Comparison of ENCODE assay signal across 26 cellular contexts in genomic region chr16:22274916-22275315, GRCh38.
"Had no signal": no experiment of that assay in that cellular context is flagged by ENCODE, and none has a peak within 500 bp of the region (broad histone marks: within the 10 kb centered on the region; RNA-seq: fewer than 3 reads in every experiment).

No MANE protein-coding gene starts in this region.

- FAIRE-seq: urothelium cell line had no signal

- ATAC-seq: stimulated activated effector memory CD8-positive, alpha-beta T cell treated with anti-CD3 and anti-CD28 coated beads, Interleukin-12 subunit alpha, Interleukin-12 subunit beta, amount 100 ng/mL, for 72 hours; stimulated activated memory B cell treated with anti-CD40 and anti-IgM and Interleukin-4, amounts not matched to agents 10 μg/mL and 1 μg/mL and 100 μg/mL, for 72 hours; stimulated activated naive B cell treated with anti-CD40 and anti-IgM and Interleukin-4, amounts not matched to agents 10 μg/mL and 1 μg/mL and 100 μg/mL, for 72 hours; stimulated activated naive CD8-positive, alpha-beta T cell treated with anti-CD3 and anti-CD28 coated beads, Interleukin-15, amount 100 ng/mL, for 72 hours; stimulated activated naive CD8-positive, alpha-beta T cell treated with anti-CD3 and anti-CD28 coated beads, Interleukin-15, Interleukin-2, amounts not matched to agents 100 U/mL and 50 U/mL, for 24 hours; upper lobe of right lung had no signal

- H3K36me3 ChIP-seq: uterus had no signal

- H3K4me3 ChIP-seq: stomach, suprapubic skin, testis, thoracic aorta, thyroid gland, tibial artery, tibial nerve, transverse colon, upper lobe of right lung, uterus, vagina had no signal

- H3K27ac ChIP-seq: stomach, suprapubic skin, testis, thoracic aorta, thyroid gland, tibial artery, tibial nerve, transverse colon, upper lobe of right lung, uterus, vagina had no signal

- H3K4me1 ChIP-seq: suprapubic skin, testis, thyroid gland, tibial artery, tibial nerve, transverse colon, upper lobe of right lung, uterus, vagina had no signal

- DNase-seq: stimulated activated CD4-positive, alpha-beta T cell treated with anti-CD3 and anti-CD28 coated beads, Interleukin-2, amount 100 ng/mL, for 48 hours; stimulated activated CD4-positive, alpha-beta T cell treated with anti-CD3 and anti-CD28 coated beads, Interleukin-4, amount 100 ng/mL, for 1 hour; stimulated activated CD4-positive, alpha-beta T cell treated with anti-CD3 and anti-CD28 coated beads, Interleukin-4, amount 100 ng/mL, for 24 hours; stimulated activated CD4-positive, alpha-beta T cell treated with anti-CD3 and anti-CD28 coated beads, Interleukin-4, amount 100 ng/mL, for 4 hours; stimulated activated CD8-positive, alpha-beta memory T cell treated with anti-CD3 and anti-CD28 coated beads, Interleukin-4, amount 100 ng/mL, for 48 hours; stimulated activated naive B cell treated with anti-CD40 and anti-IgM and Interleukin-4, amounts not matched to agents 10 μg/mL and 1 μg/mL and 100 μg/mL, for 72 hours; stimulated activated naive CD4-positive, alpha-beta T cell; stimulated activated naive CD4-positive, alpha-beta T cell treated with Interleukin-2 at 50 U/mL for 16 hours; stimulated activated naive CD8-positive, alpha-beta T cell treated with anti-CD3 and anti-CD28 coated beads, Interleukin-15, amount 100 ng/mL, for 72 hours; stimulated activated naive CD8-positive, alpha-beta T cell treated with anti-CD3 and anti-CD28 coated beads, Interleukin-15, Interleukin-2, amounts not matched to agents 100 U/mL and 50 U/mL, for 24 hours; stomach; substantia nigra; testis; thyroid gland; tibial artery; transverse colon; trophoblast cell; upper lobe of right lung; uterus had no signal

- H3K9me3 ChIP-seq: stomach, suprapubic skin, testis, thoracic aorta, thyroid gland, tibial artery, tibial nerve, transverse colon, upper lobe of right lung, uterus, vagina had no signal

- H3K27me3 ChIP-seq: stomach, suprapubic skin, testis, thyroid gland, tibial artery, tibial nerve, transverse colon, upper lobe of right lung, uterus, vagina had no signal
